In the genomic region with DNA sequence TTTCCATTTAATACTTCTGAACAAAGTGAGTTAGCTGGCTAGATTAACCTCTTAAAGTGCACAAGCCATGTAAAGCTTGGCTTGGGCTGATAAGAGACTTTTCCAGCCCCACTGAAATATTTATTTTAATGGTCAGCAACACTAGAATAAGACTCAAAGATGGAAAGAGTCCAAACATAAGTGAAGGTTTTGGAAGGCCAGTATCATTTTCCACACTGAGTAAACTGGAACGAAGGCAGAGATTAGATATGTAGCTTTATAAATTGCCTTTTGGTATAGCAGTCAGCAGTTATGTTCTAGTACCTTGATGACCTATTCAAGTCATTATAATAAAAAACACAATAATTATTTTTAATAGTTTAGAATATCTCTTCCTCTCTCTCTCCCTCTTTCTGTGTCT, we compare ENCODE assay signal across 14 cellular contexts.
DNase-seq lines count a peak whose midpoint lies in the region; ATAC-seq, FAIRE-seq and TF ChIP-seq lines count a peak whose summit lies in the region.
"Had no signal": no experiment of that assay in that cellular context is flagged by ENCODE, and none has a peak within 500 bp of the region (broad histone marks: within the 10 kb centered on the region; RNA-seq: fewer than 3 reads in every experiment).

No MANE protein-coding gene starts in this region.

- FAIRE-seq in H54 (lab: Jason Lieb, UNC) = peak; percentile 66
- no peak for FAIRE-seq in astrocyte (lab: Jason Lieb, UNC)

- H3K9me3 ChIP-seq in cardiac muscle cell (ENCODE audit: low read depth) = peaks cover 2% of the 10 kb centered on the region
- no peaks in the 10 kb centered on the region for H3K9me3 ChIP-seq in astrocyte (ENCODE audit: insufficient read depth, low read depth, low read length)

- no peaks in the 10 kb centered on the region for H3K4me1 Mint-ChIP-seq in astrocyte (ENCODE audit: low read depth, unreplicated experiment)

- H3K27ac ChIP-seq in cardiac muscle cell = peak overlapping the region; percentile 46
- H3K27ac ChIP-seq in astrocyte (ENCODE audit: low read depth, low read length) = no peak overlapping the region
- H3K27ac ChIP-seq: BLaER1 treated with 17β-estradiol and CSF1 and Interleukin-3, amounts not matched to agents 10 nM and 100 nM; GM23248 had no signal

- no peaks in the 10 kb centered on the region for H4K20me1 ChIP-seq in astrocyte (ENCODE audit: insufficient read depth, low read length)
- H4K20me1 ChIP-seq: BLaER1 treated with 17β-estradiol and CSF1 and Interleukin-3, amounts not matched to agents 10 nM and 100 nM had no signal

- H3K36me3 ChIP-seq in cardiac muscle cell (peaks cover 32% of the 10 kb centered on the region), astrocyte (ENCODE audit: insufficient read depth, low read length) (peaks cover 11% of the 10 kb centered on the region)

- no peak overlapping the region for H3K27ac Mint-ChIP-seq in astrocyte (ENCODE audit: unreplicated experiment)
- H3K27ac Mint-ChIP-seq: CD4-positive, CD25-positive, alpha-beta regulatory T cell had no signal

- H3K9me3 Mint-ChIP-seq in astrocyte (ENCODE audit: unreplicated experiment) = peaks cover 17% of the 10 kb centered on the region

- no peaks in the 10 kb centered on the region for H3K27me3 ChIP-seq in cardiac muscle cell
- H3K27me3 ChIP-seq in astrocyte (ENCODE audit: insufficient read depth, low read length) = no peaks in the 10 kb centered on the region
- H3K27me3 ChIP-seq: BLaER1 treated with 17β-estradiol and CSF1 and Interleukin-3, amounts not matched to agents 10 nM and 100 nM had no signal

- no peak overlapping the region for H2AFZ ChIP-seq in astrocyte (ENCODE audit: low read depth, low read length)
- H2AFZ ChIP-seq: GM23248 had no signal

- intact Hi-C loops in Right ventricle myocardium superior (cut with DNase I) = loop anchor here (10.0 kb wide), 1 partner anchor 67 kb away; no protein-coding TSS in a partner anchor

- H3K79me2 ChIP-seq in astrocyte (ENCODE audit: insufficient read depth, low read length) = no peaks in the 10 kb centered on the region

- no peak for TF ChIP-seq CTCF in cardiac muscle cell (IDR thresholded peaks at IDR 0.05; ENCODE audit: low read depth, low read length)
- TF ChIP-seq CTCF in astrocyte (IDR thresholded peaks at IDR 0.05; ENCODE audit: insufficient read depth, low read depth, low read length) = no peak

- H3K4me3 ChIP-seq in cardiac muscle cell = no peak overlapping the region
- no peak overlapping the region for H3K4me3 ChIP-seq in astrocyte (ENCODE audit: insufficient read depth, low read depth, low read length)
- H3K4me3 ChIP-seq: BLaER1 treated with 17β-estradiol and CSF1 and Interleukin-3, amounts not matched to agents 10 nM and 100 nM; GM23248 had no signal

- no peak overlapping the region for H3K4me3 Mint-ChIP-seq in astrocyte (ENCODE audit: unreplicated experiment)
- H3K4me3 Mint-ChIP-seq: CD4-positive, CD25-positive, alpha-beta regulatory T cell had no signal

- H3K4me2 ChIP-seq in astrocyte (ENCODE audit: low read length) = no peak overlapping the region
- H3K4me2 ChIP-seq: BLaER1 treated with 17β-estradiol and CSF1 and Interleukin-3, amounts not matched to agents 10 nM and 100 nM had no signal

- H3K36me3 Mint-ChIP-seq in astrocyte (ENCODE audit: low read depth, unreplicated experiment) = peaks cover 24% of the 10 kb centered on the region
- H3K36me3 Mint-ChIP-seq: CD4-positive, CD25-positive, alpha-beta regulatory T cell had no signal

- DNase-seq in cardiac muscle cell (ENCODE audit: low read depth in 1 of 2, low spot score in 1 of 2) = peak in 1 of 2 donors; percentile 40
- no peak for DNase-seq in Right ventricle myocardium superior
- DNase-seq in H54 (ENCODE audit: insufficient read length, low spot score) = no peak
- DNase-seq in astrocyte (ENCODE audit: low read depth) = peak; percentile 34
- DNase-seq in myocyte (ENCODE audit: low read depth) = peak; percentile 8
- DNase-seq in erythroblast (lab: John Stamatoyannopoulos, UW) = no peak
- DNase-seq in central memory CD4-positive, alpha-beta T cell = no peak
- DNase-seq: 8988T; AML-193; CD4-positive, CD25-positive, alpha-beta regulatory T cell; DMS53; GM23248; H7 had no signal

- no peaks in the 10 kb centered on the region for H3K27me3 Mint-ChIP-seq in astrocyte (ENCODE audit: low read depth, unreplicated experiment)
- H3K27me3 Mint-ChIP-seq: CD4-positive, CD25-positive, alpha-beta regulatory T cell had no signal

- TF ChIP-seq POLR2A in H54 (IDR thresholded peaks at IDR 0.05; ENCODE audit: low read depth, low read length) (no peak), erythroblast (IDR thresholded peaks at IDR 0.05; ENCODE audit: low read length) (no peak)

- H3K4me1 ChIP-seq in cardiac muscle cell (ENCODE audit: low read depth) (peaks cover 11% of the 10 kb centered on the region), astrocyte (ENCODE audit: insufficient read depth, low read length) (no peaks in the 10 kb centered on the region)

- no peak for ATAC-seq in Right ventricle myocardium superior (ENCODE audit: poor library complexity)

- H3K9ac ChIP-seq in astrocyte (ENCODE audit: low read length) = no peak overlapping the region
- H3K9ac ChIP-seq: BLaER1 treated with 17β-estradiol and CSF1 and Interleukin-3, amounts not matched to agents 10 nM and 100 nM; GM23248 had no signal

Comparison
In these comparisons a context has a peak if more than half of its experiments do, and no peak if none do; other contexts are left out.
1. DNase-seq: peak in astrocyte (single experiment) and myocyte (single experiment); none in Right ventricle myocardium superior (single experiment), H54 (single experiment), erythroblast (0 of 2) and central memory CD4-positive, alpha-beta T cell (single experiment).